1 cellular context compared by ENCODE assay signal in genomic region chr1:15145327-15145726, GRCh38.
TF ChIP-seq lines count a peak whose summit lies in the region.

No MANE protein-coding gene starts in this region.

TF ChIP-seq in HepG2, 621 proteins besides CTCF, POLR2A, EP300 and RAD21 (continued from another document and continues in another):
- TF ChIP-seq, protein P1, sequence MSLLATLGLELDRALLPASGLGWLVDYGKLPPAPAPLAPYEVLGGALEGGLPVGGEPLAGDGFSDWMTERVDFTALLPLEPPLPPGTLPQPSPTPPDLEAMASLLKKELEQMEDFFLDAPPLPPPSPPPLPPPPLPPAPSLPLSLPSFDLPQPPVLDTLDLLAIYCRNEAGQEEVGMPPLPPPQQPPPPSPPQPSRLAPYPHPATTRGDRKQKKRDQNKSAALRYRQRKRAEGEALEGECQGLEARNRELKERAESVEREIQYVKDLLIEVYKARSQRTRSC (CRISPR knock-in tag; IDR thresholded peaks at IDR 0.05; ENCODE audit: low read depth) = no peak
- TF ChIP-seq SIN3B (IDR thresholded peaks at IDR 0.05; ENCODE audit: low read length) (no peak), MNT (IDR thresholded peaks at IDR 0.05) (no peak), DR1 (CRISPR knock-in tag; IDR thresholded peaks at IDR 0.05) (no peak), AGO2 (optimal IDR thresholded peaks at IDR 0.05; ENCODE audit: low read depth, low read length) (no peak), SRY (CRISPR knock-in tag; IDR thresholded peaks at IDR 0.05) (no peak), ZSCAN31 (CRISPR knock-in tag; IDR thresholded peaks at IDR 0.05; ENCODE audit: low read depth) (no peak), ZNF350 (CRISPR knock-in tag; IDR thresholded peaks at IDR 0.05; ENCODE audit: borderline replicate concordance, low read depth) (0 out of 2 replicates have a peak, but pooled peaks have one; percentile 32), ZNF317 (CRISPR knock-in tag; IDR thresholded peaks at IDR 0.05) (no peak), ZNF30 (CRISPR knock-in tag; IDR thresholded peaks at IDR 0.05) (no peak), DNMT3B (CRISPR knock-in tag; conservative IDR thresholded peaks at IDR 0.05) (no peak), CENPX (CRISPR knock-in tag; IDR thresholded peaks at IDR 0.05) (no peak), THAP9 (CRISPR knock-in tag; IDR thresholded peaks at IDR 0.05; ENCODE audit: borderline replicate concordance) (no peak), KAT2B (IDR thresholded peaks at IDR 0.05; ENCODE audit: borderline replicate concordance, low read depth, low read length) (no peak), AFF4 (CRISPR knock-in tag; IDR thresholded peaks at IDR 0.05) (no peak), TBL1XR1 (IDR thresholded peaks at IDR 0.05; ENCODE audit: borderline replicate concordance, low read length, partially characterized antibody) (peak; percentile 86), NR1H2 (CRISPR knock-in tag; IDR thresholded peaks at IDR 0.05; ENCODE audit: borderline replicate concordance, low read depth) (no peak), ZNF136 (CRISPR knock-in tag; IDR thresholded peaks at IDR 0.05; ENCODE audit: low read depth) (no peak), RFX5 (IDR thresholded peaks at IDR 0.05; ENCODE audit: low read depth, low read length) (no peak), NAIF1 (CRISPR knock-in tag; IDR thresholded peaks at IDR 0.05; ENCODE audit: borderline replicate concordance) (no peak), NCOA1 (CRISPR knock-in tag; IDR thresholded peaks at IDR 0.05) (no peak), ZNF224 (CRISPR knock-in tag; IDR thresholded peaks at IDR 0.05) (no peak), FOSL1 (CRISPR knock-in tag; IDR thresholded peaks at IDR 0.05; ENCODE audit: borderline replicate concordance) (no peak), ZNF232 (CRISPR knock-in tag; IDR thresholded peaks at IDR 0.05; ENCODE audit: borderline replicate concordance) (no peak), NPAS2 (CRISPR knock-in tag; IDR thresholded peaks at IDR 0.05; ENCODE audit: borderline replicate concordance) (no peak), TEAD2 (CRISPR knock-in tag; IDR thresholded peaks at IDR 0.05) (no peak), CCAR2 (optimal IDR thresholded peaks at IDR 0.05; ENCODE audit: low read depth, low read length) (no peak), SRSF4 (IDR thresholded peaks at IDR 0.05; ENCODE audit: low read depth, low read length, poor library complexity, severe bottlenecking) (no peak), RAD51 (IDR thresholded peaks at IDR 0.05; ENCODE audit: borderline replicate concordance) (no peak), GATAD2A (CRISPR knock-in tag; IDR thresholded peaks at IDR 0.05) (peak; percentile 87), ZNF12 (CRISPR knock-in tag; IDR thresholded peaks at IDR 0.05) (peak; percentile 60; the same call in 1 of the 2 replicates), ZNF503 (CRISPR knock-in tag; IDR thresholded peaks at IDR 0.05) (no peak), MATR3 (CRISPR knock-in tag; IDR thresholded peaks at IDR 0.05) (no peak), EZH2 (conservative IDR thresholded peaks at IDR 0.05; ENCODE audit: low read depth, low read length) (no peak), ZNF138 (CRISPR knock-in tag; IDR thresholded peaks at IDR 0.05; ENCODE audit: low read depth) (no peak)
- TF ChIP-seq, protein P2, sequence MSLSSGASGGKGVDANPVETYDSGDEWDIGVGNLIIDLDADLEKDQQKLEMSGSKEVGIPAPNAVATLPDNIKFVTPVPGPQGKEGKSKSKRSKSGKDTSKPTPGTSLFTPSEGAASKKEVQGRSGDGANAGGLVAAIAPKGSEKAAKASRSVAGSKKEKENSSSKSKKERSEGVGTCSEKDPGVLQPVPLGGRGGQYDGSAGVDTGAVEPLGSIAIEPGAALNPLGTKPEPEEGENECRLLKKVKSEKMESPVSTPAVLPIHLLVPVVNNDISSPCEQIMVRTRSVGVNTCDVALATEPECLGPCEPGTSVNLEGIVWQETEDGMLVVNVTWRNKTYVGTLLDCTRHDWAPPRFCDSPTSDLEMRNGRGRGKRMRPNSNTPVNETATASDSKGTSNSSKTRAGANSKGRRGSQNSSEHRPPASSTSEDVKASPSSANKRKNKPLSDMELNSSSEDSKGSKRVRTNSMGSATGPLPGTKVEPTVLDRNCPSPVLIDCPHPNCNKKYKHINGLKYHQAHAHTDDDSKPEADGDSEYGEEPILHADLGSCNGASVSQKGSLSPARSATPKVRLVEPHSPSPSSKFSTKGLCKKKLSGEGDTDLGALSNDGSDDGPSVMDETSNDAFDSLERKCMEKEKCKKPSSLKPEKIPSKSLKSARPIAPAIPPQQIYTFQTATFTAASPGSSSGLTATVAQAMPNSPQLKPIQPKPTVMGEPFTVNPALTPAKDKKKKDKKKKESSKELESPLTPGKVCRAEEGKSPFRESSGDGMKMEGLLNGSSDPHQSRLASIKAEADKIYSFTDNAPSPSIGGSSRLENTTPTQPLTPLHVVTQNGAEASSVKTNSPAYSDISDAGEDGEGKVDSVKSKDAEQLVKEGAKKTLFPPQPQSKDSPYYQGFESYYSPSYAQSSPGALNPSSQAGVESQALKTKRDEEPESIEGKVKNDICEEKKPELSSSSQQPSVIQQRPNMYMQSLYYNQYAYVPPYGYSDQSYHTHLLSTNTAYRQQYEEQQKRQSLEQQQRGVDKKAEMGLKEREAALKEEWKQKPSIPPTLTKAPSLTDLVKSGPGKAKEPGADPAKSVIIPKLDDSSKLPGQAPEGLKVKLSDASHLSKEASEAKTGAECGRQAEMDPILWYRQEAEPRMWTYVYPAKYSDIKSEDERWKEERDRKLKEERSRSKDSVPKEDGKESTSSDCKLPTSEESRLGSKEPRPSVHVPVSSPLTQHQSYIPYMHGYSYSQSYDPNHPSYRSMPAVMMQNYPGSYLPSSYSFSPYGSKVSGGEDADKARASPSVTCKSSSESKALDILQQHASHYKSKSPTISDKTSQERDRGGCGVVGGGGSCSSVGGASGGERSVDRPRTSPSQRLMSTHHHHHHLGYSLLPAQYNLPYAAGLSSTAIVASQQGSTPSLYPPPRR (CRISPR knock-in tag; IDR thresholded peaks at IDR 0.05; ENCODE audit: borderline replicate concordance) = peak; percentile 80; the same call in 1 of the 2 replicates
- TF ChIP-seq, protein P3, sequence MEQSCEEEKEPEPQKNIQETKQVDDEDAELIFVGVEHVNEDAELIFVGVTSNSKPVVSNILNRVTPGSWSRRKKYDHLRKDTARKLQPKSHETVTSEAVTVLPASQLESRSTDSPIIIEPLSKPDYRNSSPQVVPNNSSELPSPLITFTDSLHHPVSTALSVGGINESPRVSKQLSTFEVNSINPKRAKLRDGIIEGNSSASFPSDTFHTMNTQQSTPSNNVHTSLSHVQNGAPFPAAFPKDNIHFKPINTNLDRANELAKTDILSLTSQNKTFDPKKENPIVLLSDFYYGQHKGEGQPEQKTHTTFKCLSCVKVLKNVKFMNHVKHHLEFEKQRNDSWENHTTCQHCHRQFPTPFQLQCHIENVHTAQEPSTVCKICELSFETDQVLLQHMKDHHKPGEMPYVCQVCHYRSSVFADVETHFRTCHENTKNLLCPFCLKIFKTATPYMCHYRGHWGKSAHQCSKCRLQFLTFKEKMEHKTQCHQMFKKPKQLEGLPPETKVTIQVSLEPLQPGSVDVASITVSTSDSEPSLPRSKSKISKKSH (CRISPR knock-in tag; IDR thresholded peaks at IDR 0.05; ENCODE audit: borderline replicate concordance) = no peak
- TF ChIP-seq, protein P4, sequence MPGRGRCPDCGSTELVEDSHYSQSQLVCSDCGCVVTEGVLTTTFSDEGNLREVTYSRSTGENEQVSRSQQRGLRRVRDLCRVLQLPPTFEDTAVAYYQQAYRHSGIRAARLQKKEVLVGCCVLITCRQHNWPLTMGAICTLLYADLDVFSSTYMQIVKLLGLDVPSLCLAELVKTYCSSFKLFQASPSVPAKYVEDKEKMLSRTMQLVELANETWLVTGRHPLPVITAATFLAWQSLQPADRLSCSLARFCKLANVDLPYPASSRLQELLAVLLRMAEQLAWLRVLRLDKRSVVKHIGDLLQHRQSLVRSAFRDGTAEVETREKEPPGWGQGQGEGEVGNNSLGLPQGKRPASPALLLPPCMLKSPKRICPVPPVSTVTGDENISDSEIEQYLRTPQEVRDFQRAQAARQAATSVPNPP (CRISPR knock-in tag; IDR thresholded peaks at IDR 0.05) = no peak
- TF ChIP-seq, protein P5, sequence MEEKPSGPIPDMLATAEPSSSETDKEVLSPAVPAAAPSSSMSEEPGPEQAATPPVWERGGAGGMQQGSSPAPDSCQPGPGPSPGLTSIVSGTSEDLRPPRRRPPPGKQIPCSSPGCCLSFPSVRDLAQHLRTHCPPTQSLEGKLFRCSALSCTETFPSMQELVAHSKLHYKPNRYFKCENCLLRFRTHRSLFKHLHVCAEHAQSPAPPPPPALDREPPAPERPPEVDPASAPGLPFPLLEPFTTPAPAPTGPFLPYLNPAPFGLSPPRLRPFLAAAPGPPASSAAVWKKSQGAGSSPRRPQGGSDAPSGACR (CRISPR knock-in tag; IDR thresholded peaks at IDR 0.05) = peak; percentile 55; the same call in 1 of the 2 replicates
- TF ChIP-seq, protein P6, sequence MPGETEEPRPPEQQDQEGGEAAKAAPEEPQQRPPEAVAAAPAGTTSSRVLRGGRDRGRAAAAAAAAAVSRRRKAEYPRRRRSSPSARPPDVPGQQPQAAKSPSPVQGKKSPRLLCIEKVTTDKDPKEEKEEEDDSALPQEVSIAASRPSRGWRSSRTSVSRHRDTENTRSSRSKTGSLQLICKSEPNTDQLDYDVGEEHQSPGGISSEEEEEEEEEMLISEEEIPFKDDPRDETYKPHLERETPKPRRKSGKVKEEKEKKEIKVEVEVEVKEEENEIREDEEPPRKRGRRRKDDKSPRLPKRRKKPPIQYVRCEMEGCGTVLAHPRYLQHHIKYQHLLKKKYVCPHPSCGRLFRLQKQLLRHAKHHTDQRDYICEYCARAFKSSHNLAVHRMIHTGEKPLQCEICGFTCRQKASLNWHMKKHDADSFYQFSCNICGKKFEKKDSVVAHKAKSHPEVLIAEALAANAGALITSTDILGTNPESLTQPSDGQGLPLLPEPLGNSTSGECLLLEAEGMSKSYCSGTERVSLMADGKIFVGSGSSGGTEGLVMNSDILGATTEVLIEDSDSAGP (CRISPR knock-in tag; IDR thresholded peaks at IDR 0.05; ENCODE audit: borderline replicate concordance) = peak; percentile 34; the same call in 1 of the 2 replicates
